ENCODE assay signal across 17 cellular contexts in the genomic region with DNA sequence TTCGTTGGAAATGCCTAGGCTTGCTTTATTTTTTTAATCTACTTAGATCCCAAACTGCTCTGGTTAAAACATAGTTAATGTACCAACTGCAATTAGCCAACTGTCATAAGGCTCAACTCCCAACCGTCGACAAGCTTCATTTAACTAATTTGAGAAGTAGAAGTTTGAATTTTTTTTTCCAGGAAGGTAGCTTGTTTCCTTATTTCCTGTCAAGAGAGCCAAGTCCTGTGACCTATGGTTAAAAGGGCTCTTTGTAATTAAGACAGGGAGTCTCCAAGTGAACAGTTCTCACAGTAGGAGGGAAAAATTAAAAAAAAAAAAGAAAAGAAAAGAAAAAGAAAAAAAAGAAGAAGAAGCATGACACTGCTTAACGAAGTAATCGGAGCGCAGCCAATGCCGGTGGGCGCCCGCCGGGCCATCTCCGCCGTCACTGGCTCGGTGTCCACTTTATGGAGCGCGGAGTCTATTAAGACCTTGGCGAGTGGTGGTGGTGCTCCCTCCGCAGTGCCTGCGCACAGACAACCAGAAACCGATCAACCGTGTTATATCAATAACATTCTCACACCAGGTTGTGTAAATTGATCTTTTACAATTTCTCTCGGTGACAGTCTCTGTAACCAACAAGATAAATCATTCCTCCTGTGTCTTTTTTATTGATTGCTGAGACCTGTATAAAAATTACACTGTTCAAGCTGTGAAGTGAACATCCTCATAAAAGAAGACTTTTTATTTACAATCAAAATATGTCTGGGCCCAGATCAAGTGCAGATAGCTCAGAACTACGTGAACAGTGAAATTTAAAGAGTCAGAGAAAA.
DNase-seq lines count a peak whose midpoint lies in the region; ATAC-seq and TF ChIP-seq lines count a peak whose summit lies in the region.
"Had no signal": no experiment of that assay in that cellular context is flagged by ENCODE, and none has a peak within 500 bp of the region (broad histone marks: within the 10 kb centered on the region; RNA-seq: fewer than 3 reads in every experiment).

No MANE protein-coding gene starts in this region.

- no peak for ATAC-seq in stimulated activated effector memory CD8-positive, alpha-beta T cell treated with anti-CD3 and anti-CD28 coated beads, Interleukin-12 subunit alpha, Interleukin-12 subunit beta, amount 100 ng/mL, for 72 hours
- ATAC-seq: activated CD8-positive, alpha-beta memory T cell treated with anti-CD3 and anti-CD28 coated beads, Interleukin-2, amount 10 ng/mL, durations not matched to agents 7 days and 5 days; stimulated activated naive B cell treated with anti-CD40 and anti-IgM and Interleukin-4, amounts not matched to agents 10 μg/mL and 1 μg/mL and 100 μg/mL, for 72 hours had no signal

- H3K36me3 Mint-ChIP-seq in endothelial cell (ENCODE audit: low read depth, unreplicated experiment) = no peaks in the 10 kb centered on the region
- H3K36me3 Mint-ChIP-seq in stimulated activated effector memory CD8-positive, alpha-beta T cell treated with anti-CD3 and anti-CD28 coated beads, Interleukin-12 subunit alpha, Interleukin-12 subunit beta, amount 100 ng/mL, for 72 hours = no peaks in the 10 kb centered on the region
- H3K36me3 Mint-ChIP-seq: activated CD8-positive, alpha-beta memory T cell treated with anti-CD3 and anti-CD28 coated beads, Interleukin-2, amount 10 ng/mL, durations not matched to agents 7 days and 5 days; activated naive CD8-positive, alpha-beta T cell; stimulated activated naive B cell treated with anti-CD40 and anti-IgM and Interleukin-4, amounts not matched to agents 10 μg/mL and 1 μg/mL and 100 μg/mL, for 72 hours had no signal

- POLR2A ChIA-PET in HEK293T (lab: Yijun Ruan, JAX) = no interaction called here

- DNase-seq in COLO829 (ENCODE audit: low spot score) (peak; percentile 44), HEK293T (ENCODE audit: extremely low spot score) (peak; percentile 52), endothelial cell (ENCODE audit: low spot score) (peak; percentile 15), pons (ENCODE audit: low spot score) (peak; percentile 15), mesenteric fat pad (ENCODE audit: low spot score) (no peak)
- DNase-seq in stimulated activated CD4-positive, alpha-beta T cell treated with anti-CD3 and anti-CD28 coated beads, Interleukin-1b, Interleukin-23, amount 100 ng/mL, for 48 hours = no peak
- DNase-seq in stimulated activated effector memory CD8-positive, alpha-beta T cell treated with anti-CD3 and anti-CD28 coated beads, Interleukin-12 subunit alpha, Interleukin-12 subunit beta, amount 100 ng/mL, for 72 hours (ENCODE audit: low spot score in 2 of 2) = no peak
- DNase-seq: activated CD4-positive, alpha-beta T cell treated with anti-CD3 and anti-CD28 coated beads for 48 hours; activated CD8-positive, alpha-beta memory T cell treated with anti-CD3 and anti-CD28 coated beads, Interleukin-2, amount 10 ng/mL, durations not matched to agents 7 days and 5 days; effector CD8-positive, alpha-beta T cell; MV-4-11; NCI-H1694 treated with DMSO at 0.1 percent for 48 hours; NCI-H748 treated with DMSO at 0.1 percent for 48 hours; SHP77; stimulated activated naive B cell treated with anti-CD40 and anti-IgM and Interleukin-4, amounts not matched to agents 10 μg/mL and 1 μg/mL and 100 μg/mL, for 72 hours; tibial artery had no signal

- no peak for TF ChIP-seq CTCF in endothelial cell (IDR thresholded peaks at IDR 0.05; ENCODE audit: unreplicated experiment)

- no peak overlapping the region for H3K27ac Mint-ChIP-seq in endothelial cell (ENCODE audit: unreplicated experiment)
- H3K27ac Mint-ChIP-seq in stimulated activated effector memory CD8-positive, alpha-beta T cell treated with anti-CD3 and anti-CD28 coated beads, Interleukin-12 subunit alpha, Interleukin-12 subunit beta, amount 100 ng/mL, for 72 hours = no peak overlapping the region
- H3K27ac Mint-ChIP-seq: activated CD8-positive, alpha-beta memory T cell treated with anti-CD3 and anti-CD28 coated beads, Interleukin-2, amount 10 ng/mL, durations not matched to agents 7 days and 5 days; activated naive CD8-positive, alpha-beta T cell; stimulated activated naive B cell treated with anti-CD40 and anti-IgM and Interleukin-4, amounts not matched to agents 10 μg/mL and 1 μg/mL and 100 μg/mL, for 72 hours had no signal

- no peaks in the 10 kb centered on the region for H3K9me3 Mint-ChIP-seq in endothelial cell (ENCODE audit: unreplicated experiment)
- H3K9me3 Mint-ChIP-seq in stimulated activated effector memory CD8-positive, alpha-beta T cell treated with anti-CD3 and anti-CD28 coated beads, Interleukin-12 subunit alpha, Interleukin-12 subunit beta, amount 100 ng/mL, for 72 hours = peaks cover 8% of the 10 kb centered on the region
- H3K9me3 Mint-ChIP-seq: stimulated activated naive B cell treated with anti-CD40 and anti-IgM and Interleukin-4, amounts not matched to agents 10 μg/mL and 1 μg/mL and 100 μg/mL, for 72 hours had no signal

- no peak overlapping the region for H3K4me3 Mint-ChIP-seq in endothelial cell (ENCODE audit: unreplicated experiment)
- no peak overlapping the region for H3K4me3 Mint-ChIP-seq in stimulated activated effector memory CD8-positive, alpha-beta T cell treated with anti-CD3 and anti-CD28 coated beads, Interleukin-12 subunit alpha, Interleukin-12 subunit beta, amount 100 ng/mL, for 72 hours
- H3K4me3 Mint-ChIP-seq: activated CD8-positive, alpha-beta memory T cell treated with anti-CD3 and anti-CD28 coated beads, Interleukin-2, amount 10 ng/mL, durations not matched to agents 7 days and 5 days; activated naive CD8-positive, alpha-beta T cell; stimulated activated naive B cell treated with anti-CD40 and anti-IgM and Interleukin-4, amounts not matched to agents 10 μg/mL and 1 μg/mL and 100 μg/mL, for 72 hours had no signal

- CTCF ChIA-PET in HEK293T (lab: Yijun Ruan, JAX) = no interaction called here

- H3K4me1 Mint-ChIP-seq in endothelial cell (ENCODE audit: unreplicated experiment) = peaks cover 27% of the 10 kb centered on the region
- H3K4me1 Mint-ChIP-seq in stimulated activated effector memory CD8-positive, alpha-beta T cell treated with anti-CD3 and anti-CD28 coated beads, Interleukin-12 subunit alpha, Interleukin-12 subunit beta, amount 100 ng/mL, for 72 hours = no peaks in the 10 kb centered on the region

- H3K27me3 Mint-ChIP-seq in endothelial cell (ENCODE audit: unreplicated experiment) = peaks cover 7% of the 10 kb centered on the region

TF ChIP-seq in HEK293T, 16 proteins besides CTCF, POLR2A, EP300 and RAD21:
- TF ChIP-seq SUZ12 (IDR thresholded peaks at IDR 0.05) = no peak
- TF ChIP-seq, protein P1, sequence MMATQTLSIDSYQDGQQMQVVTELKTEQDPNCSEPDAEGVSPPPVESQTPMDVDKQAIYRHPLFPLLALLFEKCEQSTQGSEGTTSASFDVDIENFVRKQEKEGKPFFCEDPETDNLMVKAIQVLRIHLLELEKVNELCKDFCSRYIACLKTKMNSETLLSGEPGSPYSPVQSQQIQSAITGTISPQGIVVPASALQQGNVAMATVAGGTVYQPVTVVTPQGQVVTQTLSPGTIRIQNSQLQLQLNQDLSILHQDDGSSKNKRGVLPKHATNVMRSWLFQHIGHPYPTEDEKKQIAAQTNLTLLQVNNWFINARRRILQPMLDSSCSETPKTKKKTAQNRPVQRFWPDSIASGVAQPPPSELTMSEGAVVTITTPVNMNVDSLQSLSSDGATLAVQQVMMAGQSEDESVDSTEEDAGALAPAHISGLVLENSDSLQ (IDR thresholded peaks at IDR 0.05) = peak; percentile 80
- TF ChIP-seq ZNF384 (IDR thresholded peaks at IDR 0.05) = peak; percentile 66; the same call in 1 of the 2 replicates
- TF ChIP-seq L3MBTL2 (conservative IDR thresholded peaks at IDR 0.05) = no peak
- TF ChIP-seq CTBP1 (IDR thresholded peaks at IDR 0.05; ENCODE audit: borderline replicate concordance) = peak; percentile 55
- no peak for TF ChIP-seq NFRKB (IDR thresholded peaks at IDR 0.05)
- TF ChIP-seq BHLHE40 (IDR thresholded peaks at IDR 0.05; ENCODE audit: borderline replicate concordance) = no peak
- no peak for TF ChIP-seq TARDBP (IDR thresholded peaks at IDR 0.05)

Comparison
In these comparisons a context has a peak if more than half of its experiments do, and no peak if none do; other contexts are left out.
1. DNase-seq: peak in COLO829 (single experiment), HEK293T (single experiment), endothelial cell (single experiment) and pons (single experiment); none in stimulated activated CD4-positive, alpha-beta T cell treated with anti-CD3 and anti-CD28 coated beads, Interleukin-1b, Interleukin-23, amount 100 ng/mL, for 48 hours (single experiment), mesenteric fat pad (single experiment) and stimulated activated effector memory CD8-positive, alpha-beta T cell treated with anti-CD3 and anti-CD28 coated beads, Interleukin-12 subunit alpha, Interleukin-12 subunit beta, amount 100 ng/mL, for 72 hours (0 of 2).